6 cellular contexts compared by ENCODE assay signal in the genomic region with DNA sequence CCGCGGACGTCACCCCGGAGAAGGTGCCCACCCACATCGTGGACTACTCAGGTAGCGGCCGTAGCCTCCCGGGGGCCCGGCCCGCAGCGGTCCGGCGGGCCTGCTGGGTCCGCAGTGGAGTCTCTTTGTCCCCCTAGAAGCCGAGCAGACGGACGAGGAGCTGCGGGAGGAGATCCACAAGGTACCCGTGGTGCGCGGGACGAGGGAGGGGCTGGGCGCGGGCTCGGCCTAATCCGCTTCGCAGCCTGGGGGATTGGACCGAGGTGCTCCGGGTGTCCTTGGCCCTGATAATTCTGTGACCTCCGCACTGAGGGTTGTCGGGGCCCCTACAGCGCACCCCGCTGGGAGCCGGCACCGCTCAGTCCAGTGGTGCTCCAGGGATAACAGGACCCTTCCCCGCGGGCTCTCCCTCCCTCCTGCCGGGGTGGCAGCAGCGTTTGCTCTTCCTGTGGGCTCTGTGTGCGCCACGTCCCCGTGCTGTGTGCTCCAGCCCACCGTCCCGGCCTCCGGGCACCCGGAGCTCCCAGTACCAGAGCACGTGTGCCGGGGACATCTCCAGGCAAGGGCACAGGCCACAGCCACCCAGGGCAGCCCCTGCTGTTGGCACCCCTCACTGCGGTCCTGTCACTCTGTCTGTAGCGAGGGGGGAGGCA. TPM values are rescaled to one million over a fixed set of nuclear protein-coding genes. Genes with fewer than 3 reads are reported as not detected.
DNase-seq lines count a peak whose midpoint lies in the region; ATAC-seq and TF ChIP-seq lines count a peak whose summit lies in the region.

No MANE protein-coding gene starts in this region.

- 4 to 6% (median 6%) methylated on average over 45 to 50 of the region's 50 CpGs for WGBS in psoas muscle, 3 donors

- H3K9me3 Mint-ChIP-seq in activated T-cell treated with anti-CD3 and anti-CD28 coated beads, Interleukin-2, amount 50 U/mL, for 24 hours = no peaks in the 10 kb centered on the region

- no peaks in the 10 kb centered on the region for H3K27me3 Mint-ChIP-seq in activated T-cell treated with anti-CD3 and anti-CD28 coated beads, Interleukin-2, amount 50 U/mL, for 24 hours

- H3K27ac ChIP-seq in dorsolateral prefrontal cortex (peak overlapping the region in 55 of 59 donors; percentile 42 to 96 (median 89)), psoas muscle (peak overlapping the region; percentile 89)

- H3K27ac Mint-ChIP-seq in activated T-cell treated with anti-CD3 and anti-CD28 coated beads, Interleukin-2, amount 50 U/mL, for 24 hours = peak overlapping the region; percentile 68

- H3K9me3 ChIP-seq in psoas muscle = no peaks in the 10 kb centered on the region

- peak overlapping the region; percentile 57 to 99 (median 93) for H3K4me3 ChIP-seq in dorsolateral prefrontal cortex
- peak overlapping the region; percentile 98 for H3K4me3 ChIP-seq in psoas muscle

- peaks cover 18% of the 10 kb centered on the region for H3K4me1 Mint-ChIP-seq in activated T-cell treated with anti-CD3 and anti-CD28 coated beads, Interleukin-2, amount 50 U/mL, for 24 hours (ENCODE audit: low read depth)

- DNase-seq in activated T-cell treated with anti-CD3 and anti-CD28 coated beads, Interleukin-2, amount 50 U/mL, for 24 hours = peak; percentile 50
- DNase-seq in activated T-cell treated with anti-CD3 and anti-CD28 coated beads, Interleukin-2, amount 50 U/mL, for 1 hour = no peak
- no peak for DNase-seq in dorsolateral prefrontal cortex
- no peak for DNase-seq in psoas muscle
- DNase-seq in NCI-H2029 treated with DMSO at 0.1 percent for 48 hours (lab: John Stamatoyannopoulos, UW) = no peak
- DNase-seq in occipital lobe (lab: John Stamatoyannopoulos, UW) = no peak

- peaks cover 60% of the 10 kb centered on the region for H3K36me3 Mint-ChIP-seq in activated T-cell treated with anti-CD3 and anti-CD28 coated beads, Interleukin-2, amount 50 U/mL, for 24 hours (ENCODE audit: low read depth)

- intact Hi-C loops in dorsolateral prefrontal cortex (cut with DNase I) = loop anchor here in 1 of 2 donors (5.0 kb wide), 1 partner anchor 49 kb away; a partner anchor contains a TSS
- intact Hi-C loops in psoas muscle (cut with DNase I) = no loop called here

- peak in 2 of 4 donors; percentile 1 to 15 for ATAC-seq in psoas muscle

- H3K4me1 ChIP-seq in psoas muscle = peaks cover 14% of the 10 kb centered on the region

- H3K4me3 Mint-ChIP-seq in activated T-cell treated with anti-CD3 and anti-CD28 coated beads, Interleukin-2, amount 50 U/mL, for 24 hours = peak overlapping the region; percentile 82

- H3K36me3 ChIP-seq in psoas muscle (ENCODE audit: insufficient read depth in 1 of 2, low read depth in 1 of 2) = peaks cover 4 to 45% of the 10 kb centered on the region in 2 donors

- TF ChIP-seq CTCF in dorsolateral prefrontal cortex (IDR thresholded peaks at IDR 0.05 in 54 of 56, conservative IDR thresholded peaks at IDR 0.05 in 2 of 56; ENCODE audit: low read depth in 1 of 56, partially characterized antibody in 56 of 56) = no peak
- no peak for TF ChIP-seq CTCF in psoas muscle (IDR thresholded peaks at IDR 0.05)

- no peaks in the 10 kb centered on the region for H3K27me3 ChIP-seq in dorsolateral prefrontal cortex
- H3K27me3 ChIP-seq in psoas muscle (ENCODE audit: insufficient read depth in 3 of 3, low read length in 2 of 3) = no peaks in the 10 kb centered on the region

RNA-seq across cellular contexts. Expression of a gene that starts 0.7 kb away (rescaled TPM):
- total RNA-seq in dorsolateral prefrontal cortex = 100 to 1,000 TPM in 63 of 120 experiments, 10 to 100 TPM in 57; 69.8 to 145 (median 101) TPM
- total RNA-seq in psoas muscle = 10 to 100 TPM; 38.8 to 56.8 (median 48.8) TPM
- 10 to 100 TPM; 47.7 to 75.8 (median 52.6) TPM for polyA plus RNA-seq in psoas muscle
- total RNA-seq in occipital lobe = 20.9 TPM

RNA-seq across cellular contexts. Expression of a gene that starts 6.8 kb away (rescaled TPM):
- total RNA-seq in dorsolateral prefrontal cortex (10 to 100 TPM; 10.3 to 39.1 (median 26.5) TPM), psoas muscle (under 1 TPM; 0.13 to 0.42 (median 0.29) TPM), occipital lobe (1.4 TPM)
- under 1 TPM; 0.06 to 0.08 (median 0.08) TPM for polyA plus RNA-seq in psoas muscle

RNA-seq across cellular contexts. Expression of a gene that starts 11.6 kb away (rescaled TPM):
- 100 to 1,000 TPM in 119 of 120 experiments, 10 to 100 TPM in 1; 99.4 to 191 (median 150) TPM for total RNA-seq in dorsolateral prefrontal cortex
- 100 to 1,000 TPM; 108 to 150 (median 115) TPM for total RNA-seq in psoas muscle
- polyA plus RNA-seq in psoas muscle = 100 to 1,000 TPM; 127 to 147 (median 134) TPM
- 49.9 TPM for total RNA-seq in occipital lobe

RNA-seq across cellular contexts. Expression of a gene that starts 15.5 kb away (rescaled TPM):
- total RNA-seq in dorsolateral prefrontal cortex = 10 to 100 TPM; 19.0 to 50.5 (median 30.3) TPM
- 10 to 100 TPM; 19.1 to 27.5 (median 23.1) TPM for total RNA-seq in psoas muscle
- 10 to 100 TPM; 25.5 to 63.5 (median 41.5) TPM for polyA plus RNA-seq in psoas muscle
- 14.3 TPM for total RNA-seq in occipital lobe

RNA-seq across cellular contexts. Expression of a gene that starts 19.5 kb away (rescaled TPM):
- total RNA-seq in dorsolateral prefrontal cortex (10 to 100 TPM; 12.5 to 50.4 (median 25.7) TPM), psoas muscle (1 to 10 TPM; 4.0 to 9.6 (median 8.1) TPM), occipital lobe (7.2 TPM)
- polyA plus RNA-seq in psoas muscle = 1 to 10 TPM; 5.6 to 9.7 (median 6.4) TPM
